Comparison of ENCODE assay signal across 11 cellular contexts in the genomic region with DNA sequence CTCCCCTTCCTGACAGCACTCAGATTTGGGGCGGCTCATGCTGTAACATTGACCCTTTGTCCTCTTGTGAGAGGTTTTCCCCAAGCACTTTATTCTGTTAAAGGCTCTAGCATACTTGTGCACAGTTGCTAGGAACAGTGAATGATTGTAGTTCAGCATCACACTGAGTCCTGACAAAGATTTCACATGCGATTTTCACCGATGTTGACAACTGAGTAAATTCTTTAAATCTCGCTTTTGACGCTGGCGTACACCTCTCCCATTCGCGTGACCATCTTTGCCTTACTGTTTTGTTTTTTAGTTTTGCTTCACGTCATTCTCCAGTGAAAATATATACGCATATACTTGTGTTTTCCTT. TPM values are rescaled to one million over a fixed set of nuclear protein-coding genes. Genes with fewer than 3 reads are reported as not detected.
DNase-seq lines count a peak whose midpoint lies in the region; ATAC-seq, FAIRE-seq and TF ChIP-seq lines count a peak whose summit lies in the region.
"Had no signal": no experiment of that assay in that cellular context is flagged by ENCODE, and none has a peak within 500 bp of the region (broad histone marks: within the 10 kb centered on the region; RNA-seq: fewer than 3 reads in every experiment).

No MANE protein-coding gene starts in this region.

- H3K4me2 ChIP-seq in GM12878 (ENCODE audit: control insufficient read depth, insufficient read depth) = peak overlapping the region; percentile 65

- BruUV-seq in GM12878 (replicated peaks; lab: Mats Ljungman, UMichigan) = no TSS peak

- CTCF ChIA-PET in GM12878 (lab: Yijun Ruan, JAX) = interaction anchor here (1.4 kb wide), 1 partner anchor 15 kb away, joined by 3 read pairs; no protein-coding TSS in a partner anchor

- no peak for TF ChIP-seq RAD21 in GM12878 (IDR thresholded peaks at IDR 0.05; ENCODE audit: insufficient read depth, low read depth, low read length)

- peak overlapping the region; percentile 99 for H3K27ac ChIP-seq in 22Rv1
- H3K27ac ChIP-seq in GM12878 (ENCODE audit: control insufficient read depth, insufficient read depth) = peak overlapping the region; percentile 76

- WGBS in GM12878 (ENCODE audit: insufficient coverage, insufficient replicate concordance, low lambda C conversion rate, missing lambda C conversion rate) = 5% methylated on average over 10 of the region's 10 CpGs
- 1% methylated on average over 10 of the region's 10 CpGs for WGBS in lower leg skin, 2 donors

- H3K36me3 ChIP-seq in GM12878 (ENCODE audit: control insufficient read depth in 2 of 2, insufficient read depth in 2 of 2, low read length in 1 of 2) = no peaks in the 10 kb centered on the region; a peak in 1 of 4 replicates

- H2AFZ ChIP-seq in GM12878 (ENCODE audit: control insufficient read depth, low read depth, low read length) = peak overlapping the region; percentile 82

- no peaks in the 10 kb centered on the region for H3K9me3 ChIP-seq in GM12878 (replicated peaks; ENCODE audit: control insufficient read depth, insufficient read depth, low read length)

- no peak for DNase-seq in GM12878 (ENCODE audit: low read depth, low spot score)
- DNase-seq in lower leg skin (ENCODE audit: low spot score in 2 of 2) = no peak
- no peak for DNase-seq in ecto neural progenitor cell (ENCODE audit: low spot score)
- no peak for DNase-seq in NCI-H526 (lab: John Stamatoyannopoulos, UW)
- DNase-seq in NCI-H2227 treated with DMSO at 0.1 percent for 48 hours (lab: John Stamatoyannopoulos, UW) = no peak
- DNase-seq: GF-D8; stimulated activated CD4-positive, alpha-beta T cell treated with anti-CD3 and anti-CD28 coated beads, Interleukin-2, amount 100 ng/mL, for 24 hours had no signal

- intact Hi-C loops in GM12878 (cut with micrococcal nuclease; ENCODE audit: unreplicated experiment) = no loop called here
- intact Hi-C loops in lower leg skin (cut with DNase I; ENCODE audit: low total_unique reads) = loop anchor here (10.0 kb wide), 1 partner anchor 55 kb away; no protein-coding TSS in a partner anchor

- H3K79me2 ChIP-seq in GM12878 (ENCODE audit: control insufficient read depth, insufficient read depth, low read length) = peaks cover 31% of the 10 kb centered on the region

- ATAC-seq in HG02678 (IDR thresholded peaks at IDR 0.05; ENCODE audit: unreplicated experiment) (peak; percentile 1), GM12878 (peak; percentile 13), GM19455 (IDR thresholded peaks at IDR 0.05; ENCODE audit: unreplicated experiment) (no peak)

- no peak for TF ChIP-seq CTCF in 22Rv1 (IDR thresholded peaks at IDR 0.05)
- no peak for TF ChIP-seq CTCF in GM12878 (IDR thresholded peaks at IDR 0.05 in 2 of 3, conservative IDR thresholded peaks at IDR 0.05 in 1 of 3; ENCODE audit: control insufficient read depth in 2 of 3, extremely low read depth in 1 of 3, insufficient read depth in 1 of 3, low read depth in 3 of 3, low read length in 3 of 3)
- TF ChIP-seq CTCF in lower leg skin (IDR thresholded peaks at IDR 0.05) = no peak

- SMC1A ChIA-PET in GM12878 (lab: Charles Lee; ENCODE audit: uncharacterized antibody, unreplicated experiment) = no interaction called here

- TF ChIP-seq POLR2A in GM12878 (IDR thresholded peaks at IDR 0.05; ENCODE audit: low read depth, low read length) = no peak
- no peak for TF ChIP-seq POLR2A in lower leg skin (IDR thresholded peaks at IDR 0.05)

- POLR2A ChIA-PET in GM12878 (lab: Charles Lee) = no interaction called here

- no peaks in the 10 kb centered on the region for H3K27me3 ChIP-seq in GM12878 (replicated peaks in 1 of 2; ENCODE audit: control insufficient read depth in 2 of 2, insufficient read depth in 2 of 2, low read length in 1 of 2)

- H3K4me3 ChIP-seq in GM12878 (peak overlapping the region; percentile 89), lower leg skin (ENCODE audit: low read depth, poor library complexity, severe bottlenecking) (peak overlapping the region; percentile 68)

- H3K4me1 ChIP-seq in GM12878 (ENCODE audit: control insufficient read depth, insufficient read depth, low read length) = peaks cover 3% of the 10 kb centered on the region; the same call in 1 of the 2 replicates

- peak; percentile 83 for FAIRE-seq in GM12878 (lab: Jason Lieb, UNC)
- FAIRE-seq: TTC549 had no signal

- RAD21 ChIA-PET in GM12878 (lab: Charles Lee; ENCODE audit: unreplicated experiment) = interaction anchor here (1.0 kb wide), 1 partner anchor 14 kb away, joined by 3 read pairs; a partner anchor contains a TSS

- H3K9ac ChIP-seq in GM12878 (ENCODE audit: control insufficient read depth, insufficient read depth, low read length) = peak overlapping the region; percentile 98

- H4K20me1 ChIP-seq in GM12878 (ENCODE audit: control insufficient read depth, insufficient read depth) = no peaks in the 10 kb centered on the region

- in situ Hi-C loops in GM12878 (cut with MboI) = no loop called here

- TF ChIP-seq EP300 in GM12878 (IDR thresholded peaks at IDR 0.05; ENCODE audit: borderline replicate concordance in 1 of 2, control insufficient read depth in 1 of 2, low read depth in 2 of 2, low read length in 2 of 2) = no peak

TF ChIP-seq in GM12878, 131 proteins besides CTCF, POLR2A, EP300 and RAD21 (continues in another document):
- TF ChIP-seq BCL11A (IDR thresholded peaks at IDR 0.05; ENCODE audit: low read depth, low read length) = no peak
- TF ChIP-seq MYC (IDR thresholded peaks at IDR 0.05; ENCODE audit: insufficient read depth, insufficient read length, insufficient replicate concordance, low read length, severe bottlenecking) = no peak
- TF ChIP-seq SUZ12 (IDR thresholded peaks at IDR 0.05; ENCODE audit: unreplicated experiment) = no peak
- TF ChIP-seq PML (IDR thresholded peaks at IDR 0.05; ENCODE audit: low read length) = no peak
- TF ChIP-seq JUND (IDR thresholded peaks at IDR 0.05; ENCODE audit: low read depth, low read length) = no peak
- no peak for TF ChIP-seq RBBP5 (conservative IDR thresholded peaks at IDR 0.05)

RNA-seq across cellular contexts. Expression of a gene that starts 0.8 kb away (rescaled TPM):
- 26.8 and 29.7 TPM in 2 replicates for total RNA-seq in GM12878 (2013; cell fraction: nucleolus; rRNA removed)
- total RNA-seq in GM12878 (2014; rRNA removed) (8.1 and 10.9 TPM in 2 replicates), GM12878 (2014; rRNA removed; fragmentation: Illumina TruSeq; extraction: Trizol) (10.4 and 11.2 TPM in 2 replicates), GM12878 (2021) (8.9 and 10.0 TPM in 2 replicates), lower leg skin (10 to 100 TPM; 15.5 to 32.5 (median 25.8) TPM)
- polyA plus RNA-seq in GM12878 (2011; ENCODE audit: low read depth) = 2.4 TPM
- polyA plus RNA-seq in GM12878 (2011; rRNA removed) (6.1 and 11.6 TPM in 2 replicates), GM12878 (2014; fragmentation: Illumina TruSeq; extraction: Trizol) (8.4 and 11.5 TPM in 2 replicates), GM12878 (2014; fragmentation: Nextera tagmentation; extraction: Ambion mirVana) (1 to 10 TPM; 2.2 to 3.6 TPM), GM12878 (2014; rRNA removed) (7.0 and 7.7 TPM in 2 replicates), GM12878 (2016; fragmentation: Nextera tagmentation; extraction: Ambion mirVana) (10 to 100 TPM; 16.1 to 16.6 TPM)
- polyA plus RNA-seq in GM12878 (2011; cell fraction: cytosol; rRNA removed) = 3.0 and 5.2 TPM in 2 replicates
- polyA plus RNA-seq in GM12878 (2011; cell fraction: nucleus; rRNA removed) = 3.4 and 5.0 TPM in 2 replicates
- polyA plus RNA-seq in GM12878 (2012) = 4.1 and 6.4 TPM in 2 replicates
- 4.9 and 5.5 TPM in 2 replicates for polyA minus RNA-seq in GM12878 (2011; rRNA and poly(A)+ RNA removed)
- 3.1 and 3.2 TPM in 2 replicates for polyA minus RNA-seq in GM12878 (2011; cell fraction: cytosol; rRNA and poly(A)+ RNA removed)
- 3.4 and 8.5 TPM in 2 replicates for polyA minus RNA-seq in GM12878 (2011; cell fraction: nucleus; rRNA and poly(A)+ RNA removed)

RNA-seq across cellular contexts. Expression of a gene that starts 13.9 kb away (rescaled TPM):
- total RNA-seq in GM12878 (2013; cell fraction: nucleolus; rRNA removed) = 5.5 and 6.6 TPM in 2 replicates
- total RNA-seq in GM12878 (2014; rRNA removed) (1.2 and 1.6 TPM in 2 replicates), GM12878 (2014; rRNA removed; fragmentation: Illumina TruSeq; extraction: Trizol) (0.89 and 1.1 TPM in 2 replicates), GM12878 (2021) (1.6 and 2.1 TPM in 2 replicates), lower leg skin (1 to 10 TPM; 1.3 to 3.5 (median 2.3) TPM)
- 0.47 TPM for polyA plus RNA-seq in GM12878 (2011; ENCODE audit: low read depth)
- polyA plus RNA-seq in GM12878 (2011; rRNA removed) (0.37 and 0.42 TPM in 2 replicates), GM12878 (2014; fragmentation: Illumina TruSeq; extraction: Trizol) (0.48 and 0.68 TPM in 2 replicates), GM12878 (2014; fragmentation: Nextera tagmentation; extraction: Ambion mirVana) (1 to 10 TPM in 1 of 2 experiments, under 1 TPM in 1; 0.88 to 1.3 TPM), GM12878 (2014; rRNA removed) (0.94 and 2.0 TPM in 2 replicates), GM12878 (2016; fragmentation: Nextera tagmentation; extraction: Ambion mirVana) (1 to 10 TPM in 1 of 2 experiments, under 1 TPM in 1; 0.42 to 1.4 TPM)
- 0.13 TPM in 2 replicates for polyA plus RNA-seq in GM12878 (2011; cell fraction: cytosol; rRNA removed)
- polyA plus RNA-seq in GM12878 (2011; cell fraction: nucleus; rRNA removed) = 0.53 and 0.94 TPM in 2 replicates
- 0.46 and 1.5 TPM in 2 replicates for polyA plus RNA-seq in GM12878 (2012)
- 0.15 TPM in 1 of 2 replicates, not detected in the other for polyA minus RNA-seq in GM12878 (2011; rRNA and poly(A)+ RNA removed)
- not detected in 2 replicates for polyA minus RNA-seq in GM12878 (2011; cell fraction: cytosol; rRNA and poly(A)+ RNA removed)
- polyA minus RNA-seq in GM12878 (2011; cell fraction: nucleus; rRNA and poly(A)+ RNA removed) = 0.24 and 1.9 TPM in 2 replicates

RNA-seq across cellular contexts. Expression of a gene that starts 18.1 kb away (rescaled TPM):
- 15.2 and 15.5 TPM in 2 replicates for total RNA-seq in GM12878 (2013; cell fraction: nucleolus; rRNA removed)
- total RNA-seq in GM12878 (2014; rRNA removed) (6.0 and 6.5 TPM in 2 replicates), GM12878 (2014; rRNA removed; fragmentation: Illumina TruSeq; extraction: Trizol) (5.2 and 5.7 TPM in 2 replicates), GM12878 (2021) (7.1 and 8.0 TPM in 2 replicates), lower leg skin (10 to 100 TPM; 13.6 to 20.7 (median 17.7) TPM)
- 2.4 TPM for polyA plus RNA-seq in GM12878 (2011; ENCODE audit: low read depth)
- polyA plus RNA-seq in GM12878 (2011; rRNA removed) (5.0 and 5.7 TPM in 2 replicates), GM12878 (2014; fragmentation: Illumina TruSeq; extraction: Trizol) (7.9 and 9.6 TPM in 2 replicates), GM12878 (2014; fragmentation: Nextera tagmentation; extraction: Ambion mirVana) (1 to 10 TPM; 1.6 to 3.5 TPM), GM12878 (2014; rRNA removed) (7.2 and 7.7 TPM in 2 replicates), GM12878 (2016; fragmentation: Nextera tagmentation; extraction: Ambion mirVana) (10 to 100 TPM; 10.1 to 11.3 TPM)
- 3.2 and 4.0 TPM in 2 replicates for polyA plus RNA-seq in GM12878 (2011; cell fraction: cytosol; rRNA removed)
- polyA plus RNA-seq in GM12878 (2011; cell fraction: nucleus; rRNA removed) = 5.4 and 7.2 TPM in 2 replicates
- polyA plus RNA-seq in GM12878 (2012) = 5.6 and 6.6 TPM in 2 replicates
- polyA minus RNA-seq in GM12878 (2011; rRNA and poly(A)+ RNA removed) = 7.2 and 7.7 TPM in 2 replicates
- polyA minus RNA-seq in GM12878 (2011; cell fraction: cytosol; rRNA and poly(A)+ RNA removed) = 1.9 and 2.4 TPM in 2 replicates
- 11.4 and 15.9 TPM in 2 replicates for polyA minus RNA-seq in GM12878 (2011; cell fraction: nucleus; rRNA and poly(A)+ RNA removed)
